ENCODE assay signal across 8 cellular contexts in genomic region chr5:140564196-140565023, GRCh38. TPM values are rescaled to one million over a fixed set of nuclear protein-coding genes. Genes with fewer than 3 reads are reported as not detected.
DNase-seq lines count a peak whose midpoint lies in the region; ATAC-seq and TF ChIP-seq lines count a peak whose summit lies in the region.

APBB3 (minus strand) TSS chr5:140564598; CDS start chr5:140564245, 353 bp downstream.
SLC35A4 (plus strand) TSS chr5:140564828; CDS start chr5:140567170, 2,342 bp downstream.

- H3K4me2 ChIP-seq in DND-41 (ENCODE audit: insufficient read depth, low read length) (peak within 1 kb of the TSS; percentile 83), GM23248 (ENCODE audit: unreplicated experiment) (peak within 1 kb of the TSS; percentile 98), fibroblast of lung (ENCODE audit: extremely low read depth, insufficient read depth, low read length) (peak within 1 kb of the TSS; percentile 100)

- in situ Hi-C loops in GM23248 (cut with MboI) = no loop called here

- 0 out of 2 replicates have a peak, but pooled peaks cover 5% of the 10 kb centered on the region for H4K20me1 ChIP-seq in DND-41 (ENCODE audit: insufficient read depth, low read length)
- H4K20me1 ChIP-seq in GM23248 (ENCODE audit: insufficient read depth) = no peaks in the 10 kb centered on the region
- H4K20me1 ChIP-seq in fibroblast of lung (ENCODE audit: control insufficient read depth, extremely low read depth, insufficient read depth, low read length) = no peaks in the 10 kb centered on the region

- H3K36me3 ChIP-seq in DND-41 (ENCODE audit: insufficient read depth, low read length) (peaks cover 52% of the 10 kb centered on the region), GM23248 (ENCODE audit: low read depth) (peaks cover 8% of the 10 kb centered on the region; the same call in 1 of the 2 replicates), fibroblast of lung (ENCODE audit: control insufficient read depth, insufficient read depth, low read length) (peaks cover 21% of the 10 kb centered on the region)
- peaks cover 0 to 42% (median 0%) of the 10 kb centered on the region in 3 experiments for H3K36me3 ChIP-seq in naive thymus-derived CD4-positive, alpha-beta T cell (ENCODE audit: control insufficient read depth in 2 of 3, insufficient read depth in 3 of 3, low read length in 3 of 3)

- H3K4me3 Mint-ChIP-seq in activated T-helper 17 cell treated with anti-CD3 and anti-CD28 coated beads, Interleukin-2, amount 50 U/mL, for 72 hours = peak within 1 kb of the TSS; percentile 93
- peak within 1 kb of the TSS; percentile 91 to 96 (median 94) for H3K4me3 Mint-ChIP-seq in naive thymus-derived CD4-positive, alpha-beta T cell
- peak within 1 kb of the TSS; percentile 90 to 94 for H3K4me3 Mint-ChIP-seq in stimulated activated naive B cell treated with anti-CD40 and anti-IgM and Interleukin-4, amounts not matched to agents 10 μg/mL and 1 μg/mL and 100 μg/mL, for 72 hours

- H3K4me1 Mint-ChIP-seq in activated T-helper 17 cell treated with anti-CD3 and anti-CD28 coated beads, Interleukin-2, amount 50 U/mL, for 72 hours = peaks cover 23% of the 10 kb centered on the region
- peaks cover 27 to 75% (median 62%) of the 10 kb centered on the region in 7 donors for H3K4me1 Mint-ChIP-seq in naive thymus-derived CD4-positive, alpha-beta T cell
- H3K4me1 Mint-ChIP-seq in stimulated activated naive B cell treated with anti-CD40 and anti-IgM and Interleukin-4, amounts not matched to agents 10 μg/mL and 1 μg/mL and 100 μg/mL, for 72 hours = peaks cover 47 to 55% of the 10 kb centered on the region in 2 donors

- TF ChIP-seq CTCF in DND-41 (IDR thresholded peaks at IDR 0.05; ENCODE audit: borderline replicate concordance, extremely low read depth, low read length, poor library complexity, severe bottlenecking) = peak; percentile 2
- TF ChIP-seq CTCF in LNCaP clone FGC (IDR thresholded peaks at IDR 0.05; ENCODE audit: control insufficient read depth, extremely low read depth, insufficient read depth) = no peak
- TF ChIP-seq CTCF in RWPE1 (conservative IDR thresholded peaks at IDR 0.05; ENCODE audit: low read depth) = no peak
- no peak for TF ChIP-seq CTCF in fibroblast of lung (conservative IDR thresholded peaks at IDR 0.05 in 1 of 2, IDR thresholded peaks at IDR 0.05 in 1 of 2; ENCODE audit: low read depth in 1 of 2, low read length in 2 of 2)

- peaks cover 44% of the 10 kb centered on the region for H3K4me1 ChIP-seq in DND-41 (ENCODE audit: insufficient read depth, low read length)
- peaks cover 18% of the 10 kb centered on the region for H3K4me1 ChIP-seq in GM23248 (ENCODE audit: insufficient read depth)
- H3K4me1 ChIP-seq in fibroblast of lung (ENCODE audit: control insufficient read depth, extremely low read depth, insufficient read depth, low read length) = peaks cover 12% of the 10 kb centered on the region
- H3K4me1 ChIP-seq in naive thymus-derived CD4-positive, alpha-beta T cell (ENCODE audit: control insufficient read depth in 2 of 2, insufficient read depth in 2 of 2, low read length in 2 of 2) = peaks cover 21 to 25% of the 10 kb centered on the region in 2 donors

- H3K9me2 ChIP-seq in GM23248 (ENCODE audit: insufficient read depth) = no peaks in the 10 kb centered on the region

- H3K27ac ChIP-seq in DND-41 (ENCODE audit: low read length) (peak within 1 kb of the TSS; percentile 79), GM23248 (peak within 1 kb of the TSS; percentile 81), RWPE1 (peak within 1 kb of the TSS; percentile 92), fibroblast of lung (ENCODE audit: insufficient read depth, low read length) (peak within 1 kb of the TSS; percentile 87)
- peak within 1 kb of the TSS; percentile 94 for H3K27ac ChIP-seq in naive thymus-derived CD4-positive, alpha-beta T cell (ENCODE audit: low read depth, low read length)

- peak within 1 kb of the TSS; percentile 86 for H2AFZ ChIP-seq in DND-41 (ENCODE audit: low read depth, low read length)
- H2AFZ ChIP-seq in GM23248 = peak within 1 kb of the TSS; percentile 81
- H2AFZ ChIP-seq in fibroblast of lung (ENCODE audit: low read length) = peak within 1 kb of the TSS; percentile 74

- POLR2A ChIA-PET in RWPE1 (lab: Yijun Ruan, JAX; ENCODE audit: low non-redundant PET) = interaction anchor here (0.6 to 2.1 kb wide), 4 partner anchors 17 to 83 kb away, joined by 3 to 7 read pairs (median 4); partner anchors contain the start of genes EIF4EBP3, IK and NDUFA2
- POLR2A ChIA-PET in naive thymus-derived CD4-positive, alpha-beta T cell (lab: Charles Lee) = interaction anchor here (1.0 to 16.3 kb wide), 9 partner anchors 10 to 163 kb away, joined by 3 to 248 read pairs (median 7); partner anchors contain the start of genes ANKHD1, EIF4EBP3, HARS1 and HARS2

- CTCF ChIA-PET in RWPE1 (lab: Yijun Ruan, JAX) = interaction anchor here (0.6 to 1.4 kb wide), 3 partner anchors 75 to 250 kb away, joined by 4 to 6 read pairs (median 4); partner anchors contain the start of genes NDUFA2 and TMCO6
- CTCF ChIA-PET in naive thymus-derived CD4-positive, alpha-beta T cell (lab: Charles Lee) = interaction anchor here (1.2 to 1.3 kb wide), 2 partner anchors 10 to 17 kb away, joined by 3 to 4 read pairs; partner anchors contain the start of gene EIF4EBP3

- H3K9me3 ChIP-seq in DND-41 (ENCODE audit: insufficient read depth, low read length, severe bottlenecking) (no peaks in the 10 kb centered on the region), GM23248 (ENCODE audit: low read depth) (no peaks in the 10 kb centered on the region), fibroblast of lung (ENCODE audit: control insufficient read depth, insufficient read depth, low read depth, low read length) (no peaks in the 10 kb centered on the region)
- H3K9me3 ChIP-seq in naive thymus-derived CD4-positive, alpha-beta T cell (ENCODE audit: control insufficient read depth in 2 of 3, low read length in 3 of 3) = no peaks in the 10 kb centered on the region

- H3K27me3 ChIP-seq in DND-41 (ENCODE audit: insufficient read depth, low read length, poor library complexity) (no peaks in the 10 kb centered on the region), GM23248 (replicated peaks; ENCODE audit: insufficient read depth) (no peaks in the 10 kb centered on the region), fibroblast of lung (ENCODE audit: control insufficient read depth, insufficient read depth, low read length) (no peaks in the 10 kb centered on the region)
- H3K27me3 ChIP-seq in naive thymus-derived CD4-positive, alpha-beta T cell (ENCODE audit: control insufficient read depth in 2 of 2, insufficient read depth in 2 of 2, low read length in 2 of 2) = no peaks in the 10 kb centered on the region

- WGBS in GM23248 (ENCODE audit: low coverage in 1 of 2, low lambda C conversion rate in 2 of 2, missing lambda C conversion rate in 2 of 2), 2 experiments = 0 to 1% methylated on average over 60 to 68 of the region's 74 CpGs

- H3K4me3 ChIP-seq in DND-41 (ENCODE audit: low read depth in 1 of 2, low read length in 2 of 2) = peak within 1 kb of the TSS; percentile 67 to 75
- H3K4me3 ChIP-seq in GM23248 = peak within 1 kb of the TSS; percentile 90
- H3K4me3 ChIP-seq in LNCaP clone FGC (ENCODE audit: low read depth, low read length) = peak within 1 kb of the TSS; percentile 80
- H3K4me3 ChIP-seq in fibroblast of lung (replicated peaks in 1 of 4; ENCODE audit: control extremely low read depth in 1 of 4, insufficient read depth in 1 of 4, low read depth in 3 of 4, low read length in 4 of 4) = peak within 1 kb of the TSS; percentile 61 to 99 (median 86)
- peak within 1 kb of the TSS; percentile 91 for H3K4me3 ChIP-seq in naive thymus-derived CD4-positive, alpha-beta T cell (ENCODE audit: low read length)

- 0 out of 2 replicates have a peak, but pooled peaks cover 13% of the 10 kb centered on the region for H3F3A ChIP-seq in GM23248 (ENCODE audit: insufficient read depth)

- H3K79me2 ChIP-seq in DND-41 (ENCODE audit: insufficient read depth, low read length) (peaks cover 39% of the 10 kb centered on the region), GM23248 (ENCODE audit: insufficient read depth) (peaks cover 56% of the 10 kb centered on the region), fibroblast of lung (ENCODE audit: control insufficient read depth, insufficient read depth, low read length) (peaks cover 29% of the 10 kb centered on the region)

- H3K9ac ChIP-seq in DND-41 (ENCODE audit: low read depth, low read length) = peak within 1 kb of the TSS; percentile 88
- peak within 1 kb of the TSS; percentile 85 for H3K9ac ChIP-seq in GM23248
- peak within 1 kb of the TSS; percentile 86 for H3K9ac ChIP-seq in fibroblast of lung (ENCODE audit: insufficient read depth, low read length)

- H3K9me3 Mint-ChIP-seq in activated T-helper 17 cell treated with anti-CD3 and anti-CD28 coated beads, Interleukin-2, amount 50 U/mL, for 72 hours = no peaks in the 10 kb centered on the region
- H3K9me3 Mint-ChIP-seq in naive thymus-derived CD4-positive, alpha-beta T cell = no peaks in the 10 kb centered on the region
- no peaks in the 10 kb centered on the region for H3K9me3 Mint-ChIP-seq in stimulated activated naive B cell treated with anti-CD40 and anti-IgM and Interleukin-4, amounts not matched to agents 10 μg/mL and 1 μg/mL and 100 μg/mL, for 72 hours

- peak; percentile 93 for ATAC-seq in DND-41 (ENCODE audit: insufficient read depth, low read depth)
- peak; percentile 93 for ATAC-seq in activated T-helper 17 cell treated with anti-CD3 and anti-CD28 coated beads, Interleukin-2, amount 50 U/mL, for 72 hours (replicated peaks)
- peak; percentile 92 for ATAC-seq in naive thymus-derived CD4-positive, alpha-beta T cell
- peak; percentile 92 to 95 for ATAC-seq in stimulated activated naive B cell treated with anti-CD40 and anti-IgM and Interleukin-4, amounts not matched to agents 10 μg/mL and 1 μg/mL and 100 μg/mL, for 72 hours (replicated peaks)

- DNase-seq in DND-41 (peak; percentile 98), GM23248 (peak; percentile 100), LNCaP clone FGC (ENCODE audit: low read depth) (peak; percentile 97), RWPE1 (ENCODE audit: low spot score) (peak; percentile 98), fibroblast of lung (ENCODE audit: low read depth in 2 of 2) (peak; percentile 99)
- peak; percentile 89 to 99 (median 98) for DNase-seq in naive thymus-derived CD4-positive, alpha-beta T cell
- peak; percentile 98 for DNase-seq in stimulated activated naive B cell treated with anti-CD40 and anti-IgM and Interleukin-4, amounts not matched to agents 10 μg/mL and 1 μg/mL and 100 μg/mL, for 72 hours

- no peaks in the 10 kb centered on the region for H3K27me3 Mint-ChIP-seq in activated T-helper 17 cell treated with anti-CD3 and anti-CD28 coated beads, Interleukin-2, amount 50 U/mL, for 72 hours
- H3K27me3 Mint-ChIP-seq in naive thymus-derived CD4-positive, alpha-beta T cell = no peaks in the 10 kb centered on the region
- H3K27me3 Mint-ChIP-seq in stimulated activated naive B cell treated with anti-CD40 and anti-IgM and Interleukin-4, amounts not matched to agents 10 μg/mL and 1 μg/mL and 100 μg/mL, for 72 hours = no peaks in the 10 kb centered on the region

- peaks cover 45% of the 10 kb centered on the region for H3K36me3 Mint-ChIP-seq in activated T-helper 17 cell treated with anti-CD3 and anti-CD28 coated beads, Interleukin-2, amount 50 U/mL, for 72 hours (ENCODE audit: low read depth)
- peaks cover 3 to 26% (median 11%) of the 10 kb centered on the region in 5 donors for H3K36me3 Mint-ChIP-seq in naive thymus-derived CD4-positive, alpha-beta T cell
- peaks cover 38 to 60% of the 10 kb centered on the region in 2 donors for H3K36me3 Mint-ChIP-seq in stimulated activated naive B cell treated with anti-CD40 and anti-IgM and Interleukin-4, amounts not matched to agents 10 μg/mL and 1 μg/mL and 100 μg/mL, for 72 hours

- H3K27ac Mint-ChIP-seq in activated T-helper 17 cell treated with anti-CD3 and anti-CD28 coated beads, Interleukin-2, amount 50 U/mL, for 72 hours = peak within 1 kb of the TSS; percentile 93
- H3K27ac Mint-ChIP-seq in naive thymus-derived CD4-positive, alpha-beta T cell = peak within 1 kb of the TSS; percentile 92 to 99 (median 96)
- peak within 1 kb of the TSS; percentile 98 for H3K27ac Mint-ChIP-seq in stimulated activated naive B cell treated with anti-CD40 and anti-IgM and Interleukin-4, amounts not matched to agents 10 μg/mL and 1 μg/mL and 100 μg/mL, for 72 hours

- intact Hi-C loops in naive thymus-derived CD4-positive, alpha-beta T cell (cut with micrococcal nuclease) = loop anchor here (1.0 to 10.0 kb wide), 17 partner anchors 8 to 1367 kb away; partner anchors contain the start of genes ANKHD1 (in 2 of the 2), DIAPH1 (in 2 of the 2), EIF4EBP3 (in 2 of the 2) and HARS1 (in 2 of the 2)

RNA-seq across cellular contexts. Expression of gene APBB3, which starts in this region (rescaled TPM):
- total RNA-seq in GM23248 (2014; rRNA removed; shearing (Covaris generic)) = 13.8 and 14.8 TPM in 2 replicates
- polyA plus RNA-seq in GM23248 (2016; fragmentation: Nextera tagmentation; extraction: Ambion mirVana) (13.1 and 13.2 TPM in 2 replicates), fibroblast of lung (8.7 and 11.7 TPM in 2 replicates)
- 10 to 100 TPM; 20.5 to 56.6 TPM for total RNA-seq in activated T-helper 17 cell treated with anti-CD3 and anti-CD28 coated beads, Interleukin-2, amount 50 U/mL, for 72 hours
- total RNA-seq in fibroblast of lung = 18.0 and 19.8 TPM in 2 replicates
- 6.0 and 8.6 TPM in 2 replicates for polyA plus RNA-seq in fibroblast of lung (2012)
- 16.5 and 24.6 TPM in 2 replicates for polyA minus RNA-seq in fibroblast of lung (ENCODE audit: low replicate concordance)
- 10 to 100 TPM; 37.9 to 77.8 (median 72.4) TPM for total RNA-seq in naive thymus-derived CD4-positive, alpha-beta T cell
- 1 to 10 TPM; 6.3 to 6.8 TPM for polyA plus RNA-seq in naive thymus-derived CD4-positive, alpha-beta T cell

RNA-seq across cellular contexts. Expression of gene SLC35A4, which starts in this region (rescaled TPM):
- 11.8 and 19.6 TPM in 2 replicates for total RNA-seq in GM23248 (2014; rRNA removed; shearing (Covaris generic))
- polyA plus RNA-seq in GM23248 (2016; fragmentation: Nextera tagmentation; extraction: Ambion mirVana) = 45.2 and 49.5 TPM in 2 replicates
- 10 to 100 TPM; 56.0 to 89.6 TPM for total RNA-seq in activated T-helper 17 cell treated with anti-CD3 and anti-CD28 coated beads, Interleukin-2, amount 50 U/mL, for 72 hours
- total RNA-seq in fibroblast of lung = 9.0 and 21.5 TPM in 2 replicates
- 79.2 and 111 TPM in 2 replicates for polyA plus RNA-seq in fibroblast of lung
- 60.6 and 73.2 TPM in 2 replicates for polyA plus RNA-seq in fibroblast of lung (2012)
- 323 and 347 TPM in 2 replicates for polyA minus RNA-seq in fibroblast of lung (ENCODE audit: low replicate concordance)
- 10 to 100 TPM; 40.4 to 90.1 (median 52.4) TPM for total RNA-seq in naive thymus-derived CD4-positive, alpha-beta T cell
- polyA plus RNA-seq in naive thymus-derived CD4-positive, alpha-beta T cell = 100 to 1,000 TPM; 112 to 142 TPM

Comparison
In these comparisons a context has a peak if more than half of its experiments do, and no peak if none do; other contexts are left out.
1. Peak in every context shown above with its lines: DNase-seq, ATAC-seq, H3K4me3 ChIP-seq and H3K27ac ChIP-seq.